In the genomic region with DNA sequence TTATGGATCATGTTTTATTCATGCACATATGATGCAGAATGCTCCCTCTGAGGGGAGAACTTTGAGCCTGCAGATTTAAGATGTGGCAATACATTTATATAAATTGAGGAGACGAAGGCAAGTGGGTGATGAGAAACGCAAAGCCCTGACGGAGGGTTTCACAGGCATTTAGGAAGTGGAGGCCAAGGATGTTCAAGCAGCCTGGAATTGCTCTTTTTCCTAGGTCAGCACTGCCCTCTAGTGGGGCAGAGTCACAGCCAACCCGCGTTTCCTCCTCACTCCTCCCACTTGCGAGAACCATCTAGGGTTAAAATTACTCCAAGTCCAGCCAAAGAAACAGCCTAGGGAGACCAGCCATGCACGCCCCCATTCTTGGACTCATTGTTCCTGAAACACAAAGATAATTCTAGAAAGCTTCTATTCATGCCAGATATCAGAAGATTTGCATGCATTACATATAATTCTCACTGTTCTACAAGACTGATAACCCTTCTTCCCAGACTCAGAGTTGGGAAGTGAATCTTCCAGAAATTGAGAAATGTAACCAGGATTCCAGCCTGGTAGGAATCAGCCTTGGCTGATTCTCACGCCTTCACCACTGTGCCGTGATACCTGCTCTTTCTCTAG, we compare ENCODE assay signal across 8 cellular contexts.
DNase-seq lines count a peak whose midpoint lies in the region; ATAC-seq and TF ChIP-seq lines count a peak whose summit lies in the region.

No MANE protein-coding gene starts in this region.

- H3K4me3 ChIP-seq in Panc1 (ENCODE audit: low read depth in 2 of 2, low read length in 2 of 2), result no peak overlapping the region

- H3K27ac ChIP-seq in Panc1 (ENCODE audit: low read length), result no peak overlapping the region

- no TSS peak for BruUV-seq in Panc1 (replicated peaks; lab: Mats Ljungman, UMichigan)

- POLR2A ChIA-PET in Panc1 (lab: Charles Lee), result no interaction called here

- DNase-seq in 8988T (peak; percentile 24), HuH-7 (ENCODE audit: low spot score) (peak; percentile 45), Panc1 (ENCODE audit: low read depth, low spot score) (no peak), head of caudate nucleus (peak; percentile 35 to 91 (median 78)), posterior vena cava (ENCODE audit: low spot score) (peak; percentile 88)
- DNase-seq in activated naive CD4-positive, alpha-beta T cell treated with anti-CD3 and anti-CD28 coated beads, Interleukin-2, amount 50 U/mL, for 16 hours, result peak; percentile 48

- H3K4me1 ChIP-seq in Panc1 (ENCODE audit: control insufficient read depth, insufficient read depth, low read length), result no peaks in the 10 kb centered on the region

- intact Hi-C loops in Panc1 (cut with micrococcal nuclease; ENCODE audit: unreplicated experiment) (loop anchor here (10.0 kb wide), 1 partner anchor 378 kb away; no protein-coding TSS in a partner anchor), head of caudate nucleus (cut with DNase I) (no loop called here), posterior vena cava (cut with DNase I) (loop anchor here in 1 of 2 donors (5.0 kb wide), 1 partner anchor 780 kb away; no protein-coding TSS in a partner anchor)

- no peaks in the 10 kb centered on the region for H3K36me3 ChIP-seq in Panc1 (ENCODE audit: control insufficient read depth, insufficient read depth, low read length)

- CTCF ChIA-PET in Panc1 (lab: Charles Lee), result no interaction called here

- in situ Hi-C loops in Panc1 (cut with HindIII; ENCODE audit: low pct_unique_long_range_greater_than_20kb, low sequenced_read_pairs), result no loop called here

- no peaks in the 10 kb centered on the region for H3K9me3 ChIP-seq in Panc1 (ENCODE audit: control insufficient read depth, insufficient read depth, low read depth, low read length)

- H3K27me3 ChIP-seq in Panc1 (ENCODE audit: control insufficient read depth, insufficient read depth, low read length), result no peaks in the 10 kb centered on the region

- TF ChIP-seq CTCF in GM12872 (IDR thresholded peaks at IDR 0.05; ENCODE audit: insufficient read depth, low read depth, low read length) (peak; percentile 89), Panc1 (IDR thresholded peaks at IDR 0.05) (peak; percentile 91)

- ATAC-seq in Panc1, result peak; percentile 87
- no peak for ATAC-seq in HG03135 (IDR thresholded peaks at IDR 0.05; ENCODE audit: unreplicated experiment)
